In genomic region chr15:90540768-90541167, GRCh38 we compare ENCODE assay signal across 17 cellular contexts. TPM values are rescaled to one million over a fixed set of nuclear protein-coding genes. Genes with fewer than 3 reads are reported as not detected.
DNase-seq lines count a peak whose midpoint lies in the region; ATAC-seq lines count a peak whose summit lies in the region.
"Had no signal": no experiment of that assay in that cellular context is flagged by ENCODE, and none has a peak within 500 bp of the region (broad histone marks: within the 10 kb centered on the region; RNA-seq: fewer than 3 reads in every experiment).

No MANE protein-coding gene starts in this region.

- H3K4me1 Mint-ChIP-seq in T-helper 1 cell treated with Interleukin-12 subunit alpha and Interleukin-12 subunit beta and Interleukin-4 antibody, amounts not matched to agents 30 μg/mL and 1 μg/mL, for 36 hours (ENCODE audit: low read depth) = peaks cover 61% of the 10 kb centered on the region
- peaks cover 69% of the 10 kb centered on the region for H3K4me1 Mint-ChIP-seq in stimulated activated naive CD8-positive, alpha-beta T cell treated with anti-CD3 and anti-CD28 coated beads, Interleukin-15, amount 100 ng/mL, for 72 hours
- peaks cover 78% of the 10 kb centered on the region for H3K4me1 Mint-ChIP-seq in activated naive CD8-positive, alpha-beta T cell (ENCODE audit: low read depth)

- peak; percentile 60 for ATAC-seq in stimulated activated naive CD8-positive, alpha-beta T cell treated with anti-CD3 and anti-CD28 coated beads, Interleukin-15, amount 100 ng/mL, for 72 hours
- no peak for ATAC-seq in stimulated activated naive CD8-positive, alpha-beta T cell treated with anti-CD3 and anti-CD28 coated beads, Interleukin-15, Interleukin-2, amounts not matched to agents 100 U/mL and 50 U/mL, for 24 hours
- no peak for ATAC-seq in GM21526 (IDR thresholded peaks at IDR 0.05; ENCODE audit: low FRiP score, unreplicated experiment)

- H3K36me3 Mint-ChIP-seq in T-helper 1 cell treated with Interleukin-12 subunit alpha and Interleukin-12 subunit beta and Interleukin-4 antibody, amounts not matched to agents 30 μg/mL and 1 μg/mL, for 36 hours (ENCODE audit: low read depth) = peaks cover 37% of the 10 kb centered on the region
- H3K36me3 Mint-ChIP-seq in activated naive CD8-positive, alpha-beta T cell = peaks cover 16% of the 10 kb centered on the region

- H3K4me3 Mint-ChIP-seq in T-helper 1 cell treated with Interleukin-12 subunit alpha and Interleukin-12 subunit beta and Interleukin-4 antibody, amounts not matched to agents 30 μg/mL and 1 μg/mL, for 36 hours = peak overlapping the region; percentile 38
- H3K4me3 Mint-ChIP-seq in stimulated activated naive CD8-positive, alpha-beta T cell treated with anti-CD3 and anti-CD28 coated beads, Interleukin-15, amount 100 ng/mL, for 72 hours = peak overlapping the region; percentile 10 to 35
- no peak overlapping the region for H3K4me3 Mint-ChIP-seq in activated naive CD8-positive, alpha-beta T cell
- H3K4me3 Mint-ChIP-seq: H9 had no signal

- H3K27ac Mint-ChIP-seq in T-helper 1 cell treated with Interleukin-12 subunit alpha and Interleukin-12 subunit beta and Interleukin-4 antibody, amounts not matched to agents 30 μg/mL and 1 μg/mL, for 36 hours = peak overlapping the region; percentile 50
- no peak overlapping the region for H3K27ac Mint-ChIP-seq in stimulated activated naive CD8-positive, alpha-beta T cell treated with anti-CD3 and anti-CD28 coated beads, Interleukin-15, amount 100 ng/mL, for 72 hours
- H3K27ac Mint-ChIP-seq in activated naive CD8-positive, alpha-beta T cell = peak overlapping the region; percentile 77
- H3K27ac Mint-ChIP-seq: H9 had no signal

- no peaks in the 10 kb centered on the region for H3K9me3 Mint-ChIP-seq in T-helper 1 cell treated with Interleukin-12 subunit alpha and Interleukin-12 subunit beta and Interleukin-4 antibody, amounts not matched to agents 30 μg/mL and 1 μg/mL, for 36 hours
- no peaks in the 10 kb centered on the region for H3K9me3 Mint-ChIP-seq in stimulated activated naive CD8-positive, alpha-beta T cell treated with anti-CD3 and anti-CD28 coated beads, Interleukin-15, amount 100 ng/mL, for 72 hours
- no peaks in the 10 kb centered on the region for H3K9me3 Mint-ChIP-seq in activated naive CD8-positive, alpha-beta T cell (ENCODE audit: low read depth)
- H3K9me3 Mint-ChIP-seq: H9 had no signal

- H3K27me3 Mint-ChIP-seq in T-helper 1 cell treated with Interleukin-12 subunit alpha and Interleukin-12 subunit beta and Interleukin-4 antibody, amounts not matched to agents 30 μg/mL and 1 μg/mL, for 36 hours (ENCODE audit: low read depth) = no peaks in the 10 kb centered on the region
- H3K27me3 Mint-ChIP-seq in stimulated activated naive CD8-positive, alpha-beta T cell treated with anti-CD3 and anti-CD28 coated beads, Interleukin-15, amount 100 ng/mL, for 72 hours = no peaks in the 10 kb centered on the region
- H3K27me3 Mint-ChIP-seq in activated naive CD8-positive, alpha-beta T cell = no peaks in the 10 kb centered on the region

- DNase-seq in T-helper 1 cell (no peak), mucosa of gallbladder (ENCODE audit: low spot score) (no peak)
- DNase-seq in stimulated activated naive CD8-positive, alpha-beta T cell treated with anti-CD3 and anti-CD28 coated beads, Interleukin-15, amount 100 ng/mL, for 72 hours = no peak
- DNase-seq in stimulated activated naive CD8-positive, alpha-beta T cell treated with anti-CD3 and anti-CD28 coated beads, Interleukin-15, Interleukin-2, amounts not matched to agents 100 U/mL and 50 U/mL, for 24 hours = no peak
- DNase-seq in stimulated activated naive CD4-positive, alpha-beta T cell (lab: John Stamatoyannopoulos, UW) = no peak
- DNase-seq: 8988T, DMS53, H9, Kasumi-1, NCI-H1417, NCI-H1930, NCI-H2171, NCI-H510A, NCI-H82 had no signal

RNA-seq across cellular contexts. Expression of gene CRTC3, which starts 11.0 kb away (rescaled TPM):
- 52.0 TPM for total RNA-seq in mucosa of gallbladder

Comparison
In these comparisons a context has a peak if more than half of its experiments do, and no peak if none do; other contexts are left out.
1. H3K27ac Mint-ChIP-seq: peak in T-helper 1 cell treated with Interleukin-12 subunit alpha and Interleukin-12 subunit beta and Interleukin-4 antibody, amounts not matched to agents 30 μg/mL and 1 μg/mL, for 36 hours (single experiment) and activated naive CD8-positive, alpha-beta T cell (single experiment); none in stimulated activated naive CD8-positive, alpha-beta T cell treated with anti-CD3 and anti-CD28 coated beads, Interleukin-15, amount 100 ng/mL, for 72 hours (0 of 2).